24 cellular contexts compared by ENCODE assay signal in the genomic region with DNA sequence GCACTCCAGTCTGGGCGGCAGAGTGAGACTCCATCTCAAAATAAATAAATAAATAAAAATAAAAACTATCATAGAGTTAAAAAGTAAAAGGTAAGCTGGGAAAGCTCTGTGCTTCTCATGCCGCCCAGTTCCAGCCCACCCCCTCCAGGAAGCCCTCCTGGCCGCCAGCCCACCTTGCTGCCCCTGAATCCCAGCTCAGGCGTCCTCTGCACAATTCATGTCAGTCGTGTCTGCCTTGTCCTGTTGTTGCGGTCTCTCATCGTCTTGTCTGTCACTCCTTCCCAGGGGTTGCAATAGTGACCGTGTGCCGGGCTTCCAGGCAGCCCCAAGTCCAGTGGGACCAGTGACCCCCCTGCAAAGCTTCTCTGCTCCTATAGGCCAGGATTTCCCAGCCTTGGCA. TPM values are rescaled to one million over a fixed set of nuclear protein-coding genes. Genes with fewer than 3 reads are reported as not detected.
"Had no signal": no experiment of that assay in that cellular context is flagged by ENCODE, and none has a peak within 500 bp of the region (broad histone marks: within the 10 kb centered on the region; RNA-seq: fewer than 3 reads in every experiment).

No MANE protein-coding gene starts in this region.

- H3K36me3 Mint-ChIP-seq: naive B cell had no signal

- H3K9me3 ChIP-seq: heart left ventricle, stomach had no signal

- H3K4me3 Mint-ChIP-seq: naive B cell had no signal

- H3K36me3 ChIP-seq: heart left ventricle, stomach had no signal

- H3K27ac ChIP-seq: coronary artery, heart left ventricle, stomach had no signal

- H3K4me3 ChIP-seq: coronary artery, heart left ventricle, lung, stomach had no signal

- ATAC-seq: heart left ventricle, left colon, left ventricle myocardium superior, sciatic nerve had no signal

- DNase-seq: effector CD4-positive, alpha-beta T cell; foreskin melanocyte; heart left ventricle; hippocampal formation; left colon; left ventricle myocardium superior; mesendoderm; naive B cell; stimulated activated CD4-positive, alpha-beta T cell treated with anti-CD3 and anti-CD28 coated beads, Interleukin-2, amount 100 ng/mL, for 24 hours; stimulated activated CD4-positive, alpha-beta T cell treated with anti-CD3 and anti-CD28 coated beads, Interleukin-4, amount 100 ng/mL, for 4 hours; stimulated activated naive CD4-positive, alpha-beta T cell; stomach; substantia nigra; trophoblast cell had no signal

- H3K9me3 Mint-ChIP-seq: naive B cell had no signal

RNA-seq across cellular contexts. Expression of gene RSPH1, which starts 44.1 kb away (rescaled TPM):
- total RNA-seq: dermis microvascular lymphatic vessel endothelial cell, left ventricle myocardium superior, skeletal muscle tissue had no signal

RNA-seq across cellular contexts. Expression of gene UBASH3A, which starts 48.2 kb away (rescaled TPM):
- total RNA-seq: dermis microvascular lymphatic vessel endothelial cell, kidney epithelial cell, left ventricle myocardium superior, osteocyte, pulmonary artery endothelial cell had no signal
- polyA plus RNA-seq: neural cell had no signal

RNA-seq across cellular contexts. Expression of gene TMPRSS3, which starts 56.1 kb away (rescaled TPM):
- total RNA-seq: left ventricle myocardium superior, osteocyte, pulmonary artery endothelial cell, sciatic nerve, skeletal muscle tissue, urinary bladder had no signal
- polyA plus RNA-seq: heart left ventricle, urinary bladder had no signal
